Comparison of ENCODE assay signal across 1 cellular context in the genomic region with DNA sequence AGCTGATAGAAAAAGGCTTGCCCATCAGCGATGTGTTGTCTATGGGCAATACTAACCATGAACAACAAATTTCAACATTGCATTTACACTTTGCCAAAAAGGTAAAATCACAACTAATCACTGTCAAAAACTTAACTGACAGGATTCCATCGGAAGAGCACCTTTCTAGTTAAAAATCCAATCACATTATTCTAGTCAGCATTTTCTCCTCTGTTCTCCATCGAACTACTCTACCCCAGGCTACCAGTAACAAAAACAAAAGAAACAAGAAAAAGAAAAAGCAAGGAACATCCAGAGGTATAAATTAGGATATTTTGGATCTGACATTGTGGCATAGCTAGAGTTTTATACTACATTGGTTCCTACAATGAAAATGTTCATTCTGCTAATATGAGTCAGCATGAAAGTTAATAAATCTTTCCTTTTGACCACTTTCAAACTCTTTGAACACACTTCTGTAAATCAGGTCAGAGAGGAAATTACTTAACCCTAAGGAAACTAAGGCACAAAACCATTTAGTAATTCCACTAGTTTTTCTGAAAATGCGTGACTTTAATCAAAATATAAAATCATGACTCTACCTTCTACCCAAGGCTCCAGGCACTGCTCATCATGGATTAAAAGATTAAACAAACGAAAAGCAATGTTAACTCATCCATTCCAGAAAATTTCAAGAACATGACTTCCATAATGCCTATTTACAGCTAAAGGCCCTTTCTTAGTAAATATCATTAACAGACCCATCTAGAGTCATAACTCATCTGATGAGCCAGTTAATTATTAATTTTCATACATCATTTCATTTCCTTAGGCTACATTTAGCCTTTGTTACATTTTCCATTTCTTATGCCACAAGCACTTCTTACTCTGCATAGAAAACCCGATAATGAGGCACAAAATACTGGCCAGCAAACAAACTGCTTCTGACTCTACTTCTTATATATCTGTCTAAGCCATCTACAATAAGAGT.
TF ChIP-seq lines count a peak whose summit lies in the region.

No MANE protein-coding gene starts in this region.

TF ChIP-seq in HCT116, 20 proteins besides CTCF, POLR2A, EP300 and RAD21 (continued from another document):
- TF ChIP-seq, protein P1, sequence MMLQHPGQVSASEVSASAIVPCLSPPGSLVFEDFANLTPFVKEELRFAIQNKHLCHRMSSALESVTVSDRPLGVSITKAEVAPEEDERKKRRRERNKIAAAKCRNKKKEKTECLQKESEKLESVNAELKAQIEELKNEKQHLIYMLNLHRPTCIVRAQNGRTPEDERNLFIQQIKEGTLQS (IDR thresholded peaks at IDR 0.05) = no peak
- TF ChIP-seq CEBPB (IDR thresholded peaks at IDR 0.05; ENCODE audit: low read depth) (no peak), EGR1 (IDR thresholded peaks at IDR 0.05; ENCODE audit: low read depth) (no peak), TCF7L2 (IDR thresholded peaks at IDR 0.05; ENCODE audit: borderline replicate concordance, extremely low read depth, insufficient read depth, insufficient read length) (no peak)
